Comparison of ENCODE assay signal across 8 cellular contexts in the genomic region with DNA sequence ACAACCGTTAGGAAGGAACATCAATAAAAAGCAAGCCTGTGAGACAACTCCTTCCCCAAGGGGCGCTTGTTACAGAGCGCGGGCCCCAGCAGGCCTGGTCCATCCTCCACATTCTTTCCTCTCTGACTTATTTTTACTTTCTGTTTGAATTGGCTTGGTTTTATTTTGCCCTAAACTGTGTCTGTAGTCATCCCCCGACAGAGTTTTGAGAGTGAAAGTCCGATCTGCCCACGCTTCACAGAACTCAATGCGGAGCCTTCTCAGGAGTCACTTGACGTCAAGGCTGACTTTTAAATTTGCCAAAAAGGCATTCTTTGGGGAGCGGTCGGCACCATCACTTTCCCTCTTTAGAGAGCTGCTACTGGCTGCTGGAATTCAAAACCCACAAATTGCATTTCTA.
DNase-seq lines count a peak whose midpoint lies in the region; ATAC-seq and TF ChIP-seq lines count a peak whose summit lies in the region.

No MANE protein-coding gene starts in this region.

- H3K9me3 ChIP-seq in heart left ventricle (no peaks in the 10 kb centered on the region), SJCRH30 (replicated peaks) (no peaks in the 10 kb centered on the region)

- peak overlapping the region; percentile 86 for H3K27ac Mint-ChIP-seq in activated T-helper 1 cell treated with anti-CD3 and anti-CD28 coated beads, Interleukin-12 subunit alpha, Interleukin-12 subunit beta, Interleukin-2, Interleukin-4 antibody, amounts not matched to agents 30 ng/mL and 10 ng/mL and 1 ng/mL, durations not matched to agents 14 hours and 24 hours and 36 hours

- 56 to 76% (median 68%) methylated on average over 11 of the region's 11 CpGs for WGBS in heart left ventricle, 4 donors

- no peak for TF ChIP-seq POLR2A in heart left ventricle (IDR thresholded peaks at IDR 0.05)

- peak; percentile 89 for DNase-seq in activated naive CD4-positive, alpha-beta T cell treated with Interleukin-2 at 50 U/mL for 16 hours
- no peak for DNase-seq in activated naive CD4-positive, alpha-beta T cell (lab: John Stamatoyannopoulos, UW)
- DNase-seq in activated T-helper 1 cell treated with anti-CD3 and anti-CD28 coated beads, Interleukin-12 subunit alpha, Interleukin-12 subunit beta, Interleukin-2, Interleukin-4 antibody, amounts not matched to agents 30 ng/mL and 10 ng/mL and 1 ng/mL, durations not matched to agents 14 hours and 24 hours and 36 hours (ENCODE audit: low spot score) = peak; percentile 75
- DNase-seq in heart left ventricle (peak in 4 of 5 donors; percentile 42 to 67 (median 59)), nucleus accumbens (lab: John Stamatoyannopoulos, UW) (no peak), SJCRH30 (no peak)
- peak; percentile 44 to 62 for DNase-seq in stimulated activated CD4-positive, alpha-beta T cell treated with anti-CD3 and anti-CD28 coated beads, Interleukin-1b, Interleukin-23, amount 100 ng/mL, for 4 hours (ENCODE audit: low read depth in 2 of 2)

- intact Hi-C loops in activated T-helper 1 cell treated with anti-CD3 and anti-CD28 coated beads, Interleukin-12 subunit alpha, Interleukin-12 subunit beta, Interleukin-2, Interleukin-4 antibody, amounts not matched to agents 30 ng/mL and 10 ng/mL and 1 ng/mL, durations not matched to agents 14 hours and 24 hours and 36 hours (cut with micrococcal nuclease) = loop anchor here (1.0 to 10.0 kb wide), 21 partner anchors 14 to 716 kb away; no protein-coding TSS in a partner anchor
- intact Hi-C loops in heart left ventricle (cut with DNase I) = no loop called here

- H3K36me3 ChIP-seq in heart left ventricle (no peaks in the 10 kb centered on the region), SJCRH30 (no peaks in the 10 kb centered on the region)

- H3K4me1 ChIP-seq in heart left ventricle = peaks cover 0 to 36% (median 7%) of the 10 kb centered on the region in 12 donors
- no peaks in the 10 kb centered on the region for H3K4me1 ChIP-seq in SJCRH30

- H3K4me1 Mint-ChIP-seq in activated T-helper 1 cell treated with anti-CD3 and anti-CD28 coated beads, Interleukin-12 subunit alpha, Interleukin-12 subunit beta, Interleukin-2, Interleukin-4 antibody, amounts not matched to agents 30 ng/mL and 10 ng/mL and 1 ng/mL, durations not matched to agents 14 hours and 24 hours and 36 hours (ENCODE audit: low read depth) = peaks cover 67% of the 10 kb centered on the region

- peak overlapping the region; percentile 56 for H3K4me3 Mint-ChIP-seq in activated T-helper 1 cell treated with anti-CD3 and anti-CD28 coated beads, Interleukin-12 subunit alpha, Interleukin-12 subunit beta, Interleukin-2, Interleukin-4 antibody, amounts not matched to agents 30 ng/mL and 10 ng/mL and 1 ng/mL, durations not matched to agents 14 hours and 24 hours and 36 hours

- H3K27ac ChIP-seq in heart left ventricle = peak overlapping the region; percentile 11 to 84 (median 56)
- H3K27ac ChIP-seq in SJCRH30 = no peak overlapping the region

- TF ChIP-seq CTCF in heart left ventricle (IDR thresholded peaks at IDR 0.05) = peak in 1 of 12 donors; percentile 13

- H3K36me3 Mint-ChIP-seq in activated T-helper 1 cell treated with anti-CD3 and anti-CD28 coated beads, Interleukin-12 subunit alpha, Interleukin-12 subunit beta, Interleukin-2, Interleukin-4 antibody, amounts not matched to agents 30 ng/mL and 10 ng/mL and 1 ng/mL, durations not matched to agents 14 hours and 24 hours and 36 hours (ENCODE audit: low read depth) = peaks cover 9% of the 10 kb centered on the region

- H3K27me3 Mint-ChIP-seq in activated T-helper 1 cell treated with anti-CD3 and anti-CD28 coated beads, Interleukin-12 subunit alpha, Interleukin-12 subunit beta, Interleukin-2, Interleukin-4 antibody, amounts not matched to agents 30 ng/mL and 10 ng/mL and 1 ng/mL, durations not matched to agents 14 hours and 24 hours and 36 hours (ENCODE audit: insufficient read depth) = peaks cover 3% of the 10 kb centered on the region

- H3K27me3 ChIP-seq in heart left ventricle (no peaks in the 10 kb centered on the region), SJCRH30 (no peaks in the 10 kb centered on the region)

- peak; percentile 98 for ATAC-seq in HG03439 (IDR thresholded peaks at IDR 0.05; ENCODE audit: unreplicated experiment)
- ATAC-seq in heart left ventricle = peak; percentile 23 to 92 (median 79)

- peaks cover 17% of the 10 kb centered on the region for H3K9me3 Mint-ChIP-seq in activated T-helper 1 cell treated with anti-CD3 and anti-CD28 coated beads, Interleukin-12 subunit alpha, Interleukin-12 subunit beta, Interleukin-2, Interleukin-4 antibody, amounts not matched to agents 30 ng/mL and 10 ng/mL and 1 ng/mL, durations not matched to agents 14 hours and 24 hours and 36 hours

- H3K4me3 ChIP-seq in heart left ventricle (peak overlapping the region in 7 of 12 donors; percentile 8 to 39 (median 27)), SJCRH30 (no peak overlapping the region)

Comparison
In these comparisons a context has a peak if more than half of its experiments do, and no peak if none do; other contexts are left out.
1. DNase-seq: peak in activated naive CD4-positive, alpha-beta T cell treated with Interleukin-2 at 50 U/mL for 16 hours (single experiment), activated T-helper 1 cell treated with anti-CD3 and anti-CD28 coated beads, Interleukin-12 subunit alpha, Interleukin-12 subunit beta, Interleukin-2, Interleukin-4 antibody, amounts not matched to agents 30 ng/mL and 10 ng/mL and 1 ng/mL, durations not matched to agents 14 hours and 24 hours and 36 hours (single experiment), heart left ventricle (4 of 5) and stimulated activated CD4-positive, alpha-beta T cell treated with anti-CD3 and anti-CD28 coated beads, Interleukin-1b, Interleukin-23, amount 100 ng/mL, for 4 hours (2 of 2); none in activated naive CD4-positive, alpha-beta T cell (0 of 4), nucleus accumbens (0 of 56) and SJCRH30 (0 of 2).